Comparison of ENCODE assay signal across 19 cellular contexts in the genomic region with DNA sequence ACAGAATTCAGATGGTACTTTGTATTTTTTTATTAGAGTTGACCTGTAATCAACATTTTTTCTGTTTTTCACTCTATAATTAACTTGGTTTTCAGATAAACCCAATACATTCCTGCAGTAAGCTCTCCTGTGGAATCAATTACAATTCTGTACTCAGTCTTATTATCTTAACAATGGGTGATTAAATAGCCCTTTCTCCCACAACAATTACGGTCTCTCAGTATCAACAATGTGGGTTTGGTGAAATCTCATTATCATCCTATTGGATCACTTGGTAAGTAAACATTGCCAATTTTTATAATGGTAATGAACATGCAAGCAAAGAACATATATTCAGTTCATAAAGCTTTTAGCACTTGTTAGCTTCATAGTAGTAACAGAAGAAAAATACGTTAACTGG.
"Had no signal": no experiment of that assay in that cellular context is flagged by ENCODE, and none has a peak within 500 bp of the region (broad histone marks: within the 10 kb centered on the region; RNA-seq: fewer than 3 reads in every experiment).

No MANE protein-coding gene starts in this region.

- H3K4me3 Mint-ChIP-seq: natural killer cell; neural crest cell; stimulated activated memory B cell treated with anti-CD40 and anti-IgM and Interleukin-4, amounts not matched to agents 10 μg/mL and 1 μg/mL and 100 μg/mL, for 72 hours; stimulated activated naive CD8-positive, alpha-beta T cell treated with anti-CD3 and anti-CD28 coated beads, Interleukin-15, Interleukin-2, amounts not matched to agents 100 ng/mL and 50 ng/mL, for 24 hours had no signal

- H3K79me2 ChIP-seq: parathyroid adenoma had no signal

- DNase-seq: colonic mucosa; dermis blood vessel endothelial cell; erythroblast; foreskin keratinocyte; islet precursor cell; mammary epithelial cell; natural killer cell; nucleus accumbens; right lobe of liver; stimulated activated CD4-positive, alpha-beta T cell treated with anti-CD3 and anti-CD28 coated beads, Interleukin-4, amount 100 ng/mL, for 24 hours; tibial artery; upper lobe of left lung; uterus had no signal

- H3K9ac ChIP-seq: parathyroid adenoma had no signal

- H3K27me3 Mint-ChIP-seq: stimulated activated memory B cell treated with anti-CD40 and anti-IgM and Interleukin-4, amounts not matched to agents 10 μg/mL and 1 μg/mL and 100 μg/mL, for 72 hours; stimulated activated naive CD8-positive, alpha-beta T cell treated with anti-CD3 and anti-CD28 coated beads, Interleukin-15, Interleukin-2, amounts not matched to agents 100 ng/mL and 50 ng/mL, for 24 hours had no signal

- H3K4me1 Mint-ChIP-seq: natural killer cell; stimulated activated memory B cell treated with anti-CD40 and anti-IgM and Interleukin-4, amounts not matched to agents 10 μg/mL and 1 μg/mL and 100 μg/mL, for 72 hours had no signal

- H2AFZ ChIP-seq: parathyroid adenoma had no signal

- H3K36me3 Mint-ChIP-seq: stimulated activated memory B cell treated with anti-CD40 and anti-IgM and Interleukin-4, amounts not matched to agents 10 μg/mL and 1 μg/mL and 100 μg/mL, for 72 hours had no signal

- H3K9me3 ChIP-seq: colonic mucosa, prostate gland, right lobe of liver, tibial artery, upper lobe of left lung, uterus had no signal

- ATAC-seq: foreskin keratinocyte; left lobe of liver; natural killer cell; right lobe of liver; stimulated activated memory B cell treated with anti-CD40 and anti-IgM and Interleukin-4, amounts not matched to agents 10 μg/mL and 1 μg/mL and 100 μg/mL, for 72 hours had no signal

- H3K4me1 ChIP-seq: colonic mucosa, foreskin keratinocyte, parathyroid adenoma, prostate gland, right lobe of liver, tibial artery, upper lobe of left lung, uterus had no signal

- H3K27ac Mint-ChIP-seq: natural killer cell; stimulated activated memory B cell treated with anti-CD40 and anti-IgM and Interleukin-4, amounts not matched to agents 10 μg/mL and 1 μg/mL and 100 μg/mL, for 72 hours; stimulated activated naive CD8-positive, alpha-beta T cell treated with anti-CD3 and anti-CD28 coated beads, Interleukin-15, Interleukin-2, amounts not matched to agents 100 ng/mL and 50 ng/mL, for 24 hours had no signal

- H3K4me3 ChIP-seq: colonic mucosa, prostate gland, right lobe of liver, tibial artery, upper lobe of left lung, uterus had no signal

- H3K36me3 ChIP-seq: colonic mucosa, prostate gland, right lobe of liver, tibial artery, upper lobe of left lung, uterus had no signal

- H3K27ac ChIP-seq: colonic mucosa, foreskin keratinocyte, parathyroid adenoma, prostate gland, right lobe of liver, tibial artery, upper lobe of left lung, uterus had no signal

- H3K27me3 ChIP-seq: colonic mucosa, foreskin keratinocyte, right lobe of liver, tibial artery, upper lobe of left lung, uterus had no signal
